Comparison of ENCODE assay signal across 8 cellular contexts in the genomic region with DNA sequence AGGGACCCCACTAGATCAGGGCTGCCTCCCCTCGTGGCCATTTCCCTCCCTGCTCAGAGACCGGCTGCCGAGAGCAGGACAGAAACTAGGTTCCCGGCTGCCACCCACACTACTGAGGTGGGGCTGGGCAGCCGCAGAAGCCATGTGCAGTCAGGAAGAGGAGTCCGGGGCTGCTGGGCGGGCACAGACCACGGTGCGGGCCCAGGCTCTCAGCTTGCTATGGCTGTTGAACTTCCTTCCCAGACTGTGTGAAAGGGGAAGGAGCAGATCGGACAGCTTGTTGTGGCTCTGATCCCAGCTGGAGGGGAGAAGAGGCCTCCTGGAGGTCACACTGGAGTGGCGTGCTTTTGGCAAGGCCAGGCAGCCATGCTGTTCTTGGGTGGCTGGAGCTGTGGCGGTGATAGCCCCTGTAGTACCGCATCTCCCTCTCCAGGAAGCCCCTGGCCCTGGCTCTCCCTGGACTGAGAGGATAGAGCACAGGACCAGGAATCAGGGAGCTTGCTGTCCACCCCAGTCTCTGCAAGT. TPM values are rescaled to one million over a fixed set of nuclear protein-coding genes. Genes with fewer than 3 reads are reported as not detected.
DNase-seq lines count a peak whose midpoint lies in the region; ATAC-seq and TF ChIP-seq lines count a peak whose summit lies in the region.

No MANE protein-coding gene starts in this region.

- H3K4me1 Mint-ChIP-seq in activated CD4-positive, alpha-beta T cell treated with anti-CD3 and anti-CD28 coated beads, Interleukin-2, amount 10 ng/mL, durations not matched to agents 24 days and 14 days, result peaks cover 46% of the 10 kb centered on the region
- H3K4me1 Mint-ChIP-seq in activated T-cell treated with anti-CD3 and anti-CD28 coated beads, Interleukin-2, amount 50 U/mL, for 72 hours (ENCODE audit: low read depth), result peaks cover 76% of the 10 kb centered on the region
- H3K4me1 Mint-ChIP-seq in stimulated activated effector memory CD8-positive, alpha-beta T cell treated with anti-CD3 and anti-CD28 coated beads, Interleukin-12 subunit alpha, Interleukin-12 subunit beta, amount 100 ng/mL, for 72 hours, result peaks cover 78% of the 10 kb centered on the region

- H3K9me3 Mint-ChIP-seq in activated CD4-positive, alpha-beta T cell treated with anti-CD3 and anti-CD28 coated beads, Interleukin-2, amount 10 ng/mL, durations not matched to agents 24 days and 14 days, result no peaks in the 10 kb centered on the region
- no peaks in the 10 kb centered on the region for H3K9me3 Mint-ChIP-seq in activated T-cell treated with anti-CD3 and anti-CD28 coated beads, Interleukin-2, amount 50 U/mL, for 72 hours
- H3K9me3 Mint-ChIP-seq in stimulated activated effector memory CD8-positive, alpha-beta T cell treated with anti-CD3 and anti-CD28 coated beads, Interleukin-12 subunit alpha, Interleukin-12 subunit beta, amount 100 ng/mL, for 72 hours, result no peaks in the 10 kb centered on the region

- peak overlapping the region; percentile 78 for H3K4me3 Mint-ChIP-seq in activated CD4-positive, alpha-beta T cell treated with anti-CD3 and anti-CD28 coated beads, Interleukin-2, amount 10 ng/mL, durations not matched to agents 24 days and 14 days
- H3K4me3 Mint-ChIP-seq in activated T-cell treated with anti-CD3 and anti-CD28 coated beads, Interleukin-2, amount 50 U/mL, for 72 hours, result peak overlapping the region; percentile 61 to 81
- peak overlapping the region; percentile 77 for H3K4me3 Mint-ChIP-seq in stimulated activated effector memory CD8-positive, alpha-beta T cell treated with anti-CD3 and anti-CD28 coated beads, Interleukin-12 subunit alpha, Interleukin-12 subunit beta, amount 100 ng/mL, for 72 hours

- H3K36me3 Mint-ChIP-seq in activated CD4-positive, alpha-beta T cell treated with anti-CD3 and anti-CD28 coated beads, Interleukin-2, amount 10 ng/mL, durations not matched to agents 24 days and 14 days (ENCODE audit: low read depth), result peaks cover 13% of the 10 kb centered on the region
- H3K36me3 Mint-ChIP-seq in activated T-cell treated with anti-CD3 and anti-CD28 coated beads, Interleukin-2, amount 50 U/mL, for 72 hours (ENCODE audit: insufficient read depth in 2 of 2), result peaks cover 0 to 3% of the 10 kb centered on the region in 2 donors
- peaks cover 70% of the 10 kb centered on the region for H3K36me3 Mint-ChIP-seq in stimulated activated effector memory CD8-positive, alpha-beta T cell treated with anti-CD3 and anti-CD28 coated beads, Interleukin-12 subunit alpha, Interleukin-12 subunit beta, amount 100 ng/mL, for 72 hours

- H3K27ac Mint-ChIP-seq in activated CD4-positive, alpha-beta T cell treated with anti-CD3 and anti-CD28 coated beads, Interleukin-2, amount 10 ng/mL, durations not matched to agents 24 days and 14 days, result peak overlapping the region; percentile 91
- H3K27ac Mint-ChIP-seq in activated T-cell treated with anti-CD3 and anti-CD28 coated beads, Interleukin-2, amount 50 U/mL, for 72 hours, result peak overlapping the region; percentile 35
- H3K27ac Mint-ChIP-seq in stimulated activated effector memory CD8-positive, alpha-beta T cell treated with anti-CD3 and anti-CD28 coated beads, Interleukin-12 subunit alpha, Interleukin-12 subunit beta, amount 100 ng/mL, for 72 hours, result peak overlapping the region; percentile 93

- peak; percentile 81 to 86 for ATAC-seq in activated T-cell treated with anti-CD3 and anti-CD28 coated beads, Interleukin-2, amount 50 U/mL, for 72 hours (replicated peaks in 1 of 2)
- ATAC-seq in left cardiac atrium, result peak; percentile 75 to 79
- peak; percentile 77 for ATAC-seq in stimulated activated effector memory CD8-positive, alpha-beta T cell treated with anti-CD3 and anti-CD28 coated beads, Interleukin-12 subunit alpha, Interleukin-12 subunit beta, amount 100 ng/mL, for 72 hours

- no peaks in the 10 kb centered on the region for H3K27me3 Mint-ChIP-seq in activated CD4-positive, alpha-beta T cell treated with anti-CD3 and anti-CD28 coated beads, Interleukin-2, amount 10 ng/mL, durations not matched to agents 24 days and 14 days
- H3K27me3 Mint-ChIP-seq in activated T-cell treated with anti-CD3 and anti-CD28 coated beads, Interleukin-2, amount 50 U/mL, for 72 hours (ENCODE audit: low read depth), result no peaks in the 10 kb centered on the region

- TF ChIP-seq CTCF in GM20000 (IDR thresholded peaks at IDR 0.05; ENCODE audit: extremely low read depth, missing control alignments), result no peak

- intact Hi-C loops in activated CD4-positive, alpha-beta T cell treated with anti-CD3 and anti-CD28 coated beads, Interleukin-2, amount 10 ng/mL, durations not matched to agents 24 days and 14 days (cut with micrococcal nuclease), result loop anchor here (2.0 kb wide), 1 partner anchor 14 kb away; no protein-coding TSS in a partner anchor
- intact Hi-C loops in left cardiac atrium (cut with DNase I), result no loop called here

- DNase-seq in activated CD4-positive, alpha-beta T cell treated with anti-CD3 and anti-CD28 coated beads, Interleukin-2, amount 10 ng/mL, durations not matched to agents 24 days and 14 days, result peak; percentile 75
- no peak for DNase-seq in activated CD4-positive, alpha-beta T cell treated with anti-CD3 and anti-CD28 coated beads for 1 hour
- DNase-seq in activated T-cell treated with anti-CD3 and anti-CD28 coated beads, Interleukin-2, amount 50 U/mL, for 72 hours, result peak; percentile 42 to 44
- peak; percentile 76 for DNase-seq in left cardiac atrium
- no peak for DNase-seq in stimulated activated effector memory CD8-positive, alpha-beta T cell treated with anti-CD3 and anti-CD28 coated beads, Interleukin-12 subunit alpha, Interleukin-12 subunit beta, amount 100 ng/mL, for 72 hours (ENCODE audit: low spot score in 2 of 2)
- DNase-seq in NCI-H69 (lab: John Stamatoyannopoulos, UW), result no peak
- no peak for DNase-seq in cerebellar nuclear complex (lab: John Stamatoyannopoulos, UW)
- DNase-seq in GM20000 (ENCODE audit: low spot score), result no peak

RNA-seq across cellular contexts. Expression of a gene that starts 56.8 kb away (rescaled TPM):
- 183 and 185 TPM in 2 replicates for total RNA-seq in activated CD4-positive, alpha-beta T cell treated with anti-CD3 and anti-CD28 coated beads, Interleukin-2, amount 10 ng/mL, durations not matched to agents 24 days and 14 days
- 100 to 1,000 TPM; 143 to 149 TPM for total RNA-seq in activated T-cell treated with anti-CD3 and anti-CD28 coated beads, Interleukin-2, amount 50 U/mL, for 72 hours
- 100 to 1,000 TPM; 188 to 274 TPM for total RNA-seq in left cardiac atrium

Comparison
In these comparisons a context has a peak if more than half of its experiments do, and no peak if none do; other contexts are left out.
1. DNase-seq: peak in activated CD4-positive, alpha-beta T cell treated with anti-CD3 and anti-CD28 coated beads, Interleukin-2, amount 10 ng/mL, durations not matched to agents 24 days and 14 days (single experiment), activated T-cell treated with anti-CD3 and anti-CD28 coated beads, Interleukin-2, amount 50 U/mL, for 72 hours (2 of 2) and left cardiac atrium (single experiment); none in activated CD4-positive, alpha-beta T cell treated with anti-CD3 and anti-CD28 coated beads for 1 hour (single experiment), stimulated activated effector memory CD8-positive, alpha-beta T cell treated with anti-CD3 and anti-CD28 coated beads, Interleukin-12 subunit alpha, Interleukin-12 subunit beta, amount 100 ng/mL, for 72 hours (0 of 2), NCI-H69 (single experiment), cerebellar nuclear complex (0 of 2) and GM20000 (single experiment).
2. H3K27ac Mint-ChIP-seq: peak in every context shown above with its lines; median percentile 93 in stimulated activated effector memory CD8-positive, alpha-beta T cell treated with anti-CD3 and anti-CD28 coated beads, Interleukin-12 subunit alpha, Interleukin-12 subunit beta, amount 100 ng/mL, for 72 hours; 91 in activated CD4-positive, alpha-beta T cell treated with anti-CD3 and anti-CD28 coated beads, Interleukin-2, amount 10 ng/mL, durations not matched to agents 24 days and 14 days; 35 in activated T-cell treated with anti-CD3 and anti-CD28 coated beads, Interleukin-2, amount 50 U/mL, for 72 hours.
3. Peak in every context shown above with its lines, with median percentiles within 50 percentile points of each other: H3K4me3 Mint-ChIP-seq and ATAC-seq.